Comparison of ENCODE assay signal across 1 cellular context in genomic region chr9:33024966-33025571, GRCh38.
A peak's percentile ranks its signal among the peaks of the same experiment; 100 is the strongest.
TF ChIP-seq lines count a peak whose summit lies in the region.

TSS of gene DNAJA1 (plus strand) at chr9:33025273. CDS start at chr9:33026485, 1,212 bp downstream.

TF ChIP-seq in HepG2, 621 proteins besides CTCF, POLR2A, EP300 and RAD21 (continued from another document and continues in another):
- TF ChIP-seq RERE (CRISPR knock-in tag; IDR thresholded peaks at IDR 0.05; ENCODE audit: low read depth) (no peak; the same call in 1 of the 2 replicates), TRIM22 (IDR thresholded peaks at IDR 0.05) (no peak), PAX8 (CRISPR knock-in tag; IDR thresholded peaks at IDR 0.05; ENCODE audit: borderline replicate concordance) (no peak), STAG1 (CRISPR knock-in tag; IDR thresholded peaks at IDR 0.05) (no peak), ZNF431 (CRISPR knock-in tag; IDR thresholded peaks at IDR 0.05; ENCODE audit: borderline replicate concordance, low read depth) (no peak; the same call in 1 of the 2 replicates), GTF2F1 (IDR thresholded peaks at IDR 0.05; ENCODE audit: low read length) (no peak; the same call in 1 of the 2 replicates), ELF4 (CRISPR knock-in tag; IDR thresholded peaks at IDR 0.05; ENCODE audit: borderline replicate concordance) (0 out of 2 replicates have a peak, but pooled peaks have one; percentile 23), RFX3 (CRISPR knock-in tag; IDR thresholded peaks at IDR 0.05) (peak; percentile 94), FOXK2 (IDR thresholded peaks at IDR 0.05) (no peak), ZNF678 (CRISPR knock-in tag; IDR thresholded peaks at IDR 0.05) (no peak), HMGA1 (CRISPR knock-in tag; conservative IDR thresholded peaks at IDR 0.05) (no peak), ZBTB8A (CRISPR knock-in tag; IDR thresholded peaks at IDR 0.05; ENCODE audit: borderline replicate concordance, low read depth) (no peak), ZNF616 (CRISPR knock-in tag; IDR thresholded peaks at IDR 0.05; ENCODE audit: low read depth) (no peak), BORCS8-MEF2B (CRISPR knock-in tag; IDR thresholded peaks at IDR 0.05) (peak; percentile 88; the same call in 1 of the 2 replicates), TCF7L2 (IDR thresholded peaks at IDR 0.05; ENCODE audit: low read depth, low read length) (no peak), ZNF460 (CRISPR knock-in tag; IDR thresholded peaks at IDR 0.05; ENCODE audit: borderline replicate concordance) (no peak; the same call in 1 of the 2 replicates), MAF1 (CRISPR knock-in tag; IDR thresholded peaks at IDR 0.05; ENCODE audit: borderline replicate concordance) (no peak; the same call in 1 of the 2 replicates), KDM1A (CRISPR knock-in tag; IDR thresholded peaks at IDR 0.05) (no peak), ZNF383 (CRISPR knock-in tag; IDR thresholded peaks at IDR 0.05; ENCODE audit: borderline replicate concordance) (peak; percentile 72; the same call in 1 of the 2 replicates), ZNF547 (CRISPR knock-in tag; IDR thresholded peaks at IDR 0.05) (peak; percentile 75), JARID2 (CRISPR knock-in tag; IDR thresholded peaks at IDR 0.05; ENCODE audit: insufficient replicate concordance) (peak; percentile 88), ZNF883 (CRISPR knock-in tag; IDR thresholded peaks at IDR 0.05; ENCODE audit: not compliant biosample characterization) (peak; percentile 47), SCMH1 (CRISPR knock-in tag; IDR thresholded peaks at IDR 0.05; ENCODE audit: borderline replicate concordance) (no peak), ZSCAN9 (CRISPR knock-in tag; IDR thresholded peaks at IDR 0.05; ENCODE audit: borderline replicate concordance) (peak; percentile 67; the same call in 1 of the 2 replicates), YY1 (IDR thresholded peaks at IDR 0.05; ENCODE audit: insufficient read depth, insufficient replicate concordance, low read depth, low read length) (peak; percentile 67), NRL (CRISPR knock-in tag; IDR thresholded peaks at IDR 0.05; ENCODE audit: borderline replicate concordance) (peak; percentile 32; the same call in 1 of the 2 replicates), CBX1 (IDR thresholded peaks at IDR 0.05; ENCODE audit: low read depth) (no peak), RNF2 (conservative IDR thresholded peaks at IDR 0.05; ENCODE audit: low read depth) (no peak), MAFK (conservative IDR thresholded peaks at IDR 0.05 in 1 of 2, IDR thresholded peaks at IDR 0.05 in 1 of 2; ENCODE audit: low read length in 2 of 2) (no peak), MBNL3 (CRISPR knock-in tag; conservative IDR thresholded peaks at IDR 0.05) (no peak), GLI4 (CRISPR knock-in tag; IDR thresholded peaks at IDR 0.05; ENCODE audit: borderline replicate concordance) (peak; percentile 26; the same call in 1 of the 2 replicates), EHMT2 (IDR thresholded peaks at IDR 0.05; ENCODE audit: borderline replicate concordance, low read depth, low read length) (no peak), GPN1 (CRISPR knock-in tag; IDR thresholded peaks at IDR 0.05; ENCODE audit: borderline replicate concordance) (no peak), HNRNPH1 (optimal IDR thresholded peaks at IDR 0.05; ENCODE audit: low read depth, low read length) (no peak), ZNF335 (CRISPR knock-in tag; IDR thresholded peaks at IDR 0.05) (peak; percentile 50; the same call in 1 of the 2 replicates)
- TF ChIP-seq, protein P1, sequence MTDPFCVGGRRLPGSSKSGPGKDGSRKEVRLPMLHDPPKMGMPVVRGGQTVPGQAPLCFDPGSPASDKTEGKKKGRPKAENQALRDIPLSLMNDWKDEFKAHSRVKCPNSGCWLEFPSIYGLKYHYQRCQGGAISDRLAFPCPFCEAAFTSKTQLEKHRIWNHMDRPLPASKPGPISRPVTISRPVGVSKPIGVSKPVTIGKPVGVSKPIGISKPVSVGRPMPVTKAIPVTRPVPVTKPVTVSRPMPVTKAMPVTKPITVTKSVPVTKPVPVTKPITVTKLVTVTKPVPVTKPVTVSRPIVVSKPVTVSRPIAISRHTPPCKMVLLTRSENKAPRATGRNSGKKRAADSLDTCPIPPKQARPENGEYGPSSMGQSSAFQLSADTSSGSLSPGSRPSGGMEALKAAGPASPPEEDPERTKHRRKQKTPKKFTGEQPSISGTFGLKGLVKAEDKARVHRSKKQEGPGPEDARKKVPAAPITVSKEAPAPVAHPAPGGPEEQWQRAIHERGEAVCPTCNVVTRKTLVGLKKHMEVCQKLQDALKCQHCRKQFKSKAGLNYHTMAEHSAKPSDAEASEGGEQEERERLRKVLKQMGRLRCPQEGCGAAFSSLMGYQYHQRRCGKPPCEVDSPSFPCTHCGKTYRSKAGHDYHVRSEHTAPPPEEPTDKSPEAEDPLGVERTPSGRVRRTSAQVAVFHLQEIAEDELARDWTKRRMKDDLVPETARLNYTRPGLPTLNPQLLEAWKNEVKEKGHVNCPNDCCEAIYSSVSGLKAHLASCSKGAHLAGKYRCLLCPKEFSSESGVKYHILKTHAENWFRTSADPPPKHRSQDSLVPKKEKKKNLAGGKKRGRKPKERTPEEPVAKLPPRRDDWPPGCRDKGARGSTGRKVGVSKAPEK (CRISPR knock-in tag; IDR thresholded peaks at IDR 0.05; ENCODE audit: borderline replicate concordance) = no peak
- TF ChIP-seq, protein P2, sequence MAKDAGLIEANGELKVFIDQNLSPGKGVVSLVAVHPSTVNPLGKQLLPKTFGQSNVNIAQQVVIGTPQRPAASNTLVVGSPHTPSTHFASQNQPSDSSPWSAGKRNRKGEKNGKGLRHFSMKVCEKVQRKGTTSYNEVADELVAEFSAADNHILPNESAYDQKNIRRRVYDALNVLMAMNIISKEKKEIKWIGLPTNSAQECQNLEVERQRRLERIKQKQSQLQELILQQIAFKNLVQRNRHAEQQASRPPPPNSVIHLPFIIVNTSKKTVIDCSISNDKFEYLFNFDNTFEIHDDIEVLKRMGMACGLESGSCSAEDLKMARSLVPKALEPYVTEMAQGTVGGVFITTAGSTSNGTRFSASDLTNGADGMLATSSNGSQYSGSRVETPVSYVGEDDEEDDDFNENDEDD (CRISPR knock-in tag; IDR thresholded peaks at IDR 0.05; ENCODE audit: borderline replicate concordance) = peak; percentile 49; the same call in 1 of the 2 replicates
- TF ChIP-seq, protein P3, sequence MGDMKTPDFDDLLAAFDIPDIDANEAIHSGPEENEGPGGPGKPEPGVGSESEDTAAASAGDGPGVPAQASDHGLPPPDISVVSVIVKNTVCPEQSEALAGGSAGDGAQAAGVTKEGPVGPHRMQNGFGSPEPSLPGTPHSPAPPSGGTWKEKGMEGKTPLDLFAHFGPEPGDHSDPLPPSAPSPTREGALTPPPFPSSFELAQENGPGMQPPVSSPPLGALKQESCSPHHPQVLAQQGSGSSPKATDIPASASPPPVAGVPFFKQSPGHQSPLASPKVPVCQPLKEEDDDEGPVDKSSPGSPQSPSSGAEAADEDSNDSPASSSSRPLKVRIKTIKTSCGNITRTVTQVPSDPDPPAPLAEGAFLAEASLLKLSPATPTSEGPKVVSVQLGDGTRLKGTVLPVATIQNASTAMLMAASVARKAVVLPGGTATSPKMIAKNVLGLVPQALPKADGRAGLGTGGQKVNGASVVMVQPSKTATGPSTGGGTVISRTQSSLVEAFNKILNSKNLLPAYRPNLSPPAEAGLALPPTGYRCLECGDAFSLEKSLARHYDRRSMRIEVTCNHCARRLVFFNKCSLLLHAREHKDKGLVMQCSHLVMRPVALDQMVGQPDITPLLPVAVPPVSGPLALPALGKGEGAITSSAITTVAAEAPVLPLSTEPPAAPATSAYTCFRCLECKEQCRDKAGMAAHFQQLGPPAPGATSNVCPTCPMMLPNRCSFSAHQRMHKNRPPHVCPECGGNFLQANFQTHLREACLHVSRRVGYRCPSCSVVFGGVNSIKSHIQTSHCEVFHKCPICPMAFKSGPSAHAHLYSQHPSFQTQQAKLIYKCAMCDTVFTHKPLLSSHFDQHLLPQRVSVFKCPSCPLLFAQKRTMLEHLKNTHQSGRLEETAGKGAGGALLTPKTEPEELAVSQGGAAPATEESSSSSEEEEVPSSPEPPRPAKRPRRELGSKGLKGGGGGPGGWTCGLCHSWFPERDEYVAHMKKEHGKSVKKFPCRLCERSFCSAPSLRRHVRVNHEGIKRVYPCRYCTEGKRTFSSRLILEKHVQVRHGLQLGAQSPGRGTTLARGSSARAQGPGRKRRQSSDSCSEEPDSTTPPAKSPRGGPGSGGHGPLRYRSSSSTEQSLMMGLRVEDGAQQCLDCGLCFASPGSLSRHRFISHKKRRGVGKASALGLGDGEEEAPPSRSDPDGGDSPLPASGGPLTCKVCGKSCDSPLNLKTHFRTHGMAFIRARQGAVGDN (CRISPR knock-in tag; IDR thresholded peaks at IDR 0.05) = peak; percentile 98
- TF ChIP-seq, protein P4, sequence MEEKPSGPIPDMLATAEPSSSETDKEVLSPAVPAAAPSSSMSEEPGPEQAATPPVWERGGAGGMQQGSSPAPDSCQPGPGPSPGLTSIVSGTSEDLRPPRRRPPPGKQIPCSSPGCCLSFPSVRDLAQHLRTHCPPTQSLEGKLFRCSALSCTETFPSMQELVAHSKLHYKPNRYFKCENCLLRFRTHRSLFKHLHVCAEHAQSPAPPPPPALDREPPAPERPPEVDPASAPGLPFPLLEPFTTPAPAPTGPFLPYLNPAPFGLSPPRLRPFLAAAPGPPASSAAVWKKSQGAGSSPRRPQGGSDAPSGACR (CRISPR knock-in tag; IDR thresholded peaks at IDR 0.05) = peak; percentile 78; the same call in 1 of the 2 replicates
